In the genomic region with DNA sequence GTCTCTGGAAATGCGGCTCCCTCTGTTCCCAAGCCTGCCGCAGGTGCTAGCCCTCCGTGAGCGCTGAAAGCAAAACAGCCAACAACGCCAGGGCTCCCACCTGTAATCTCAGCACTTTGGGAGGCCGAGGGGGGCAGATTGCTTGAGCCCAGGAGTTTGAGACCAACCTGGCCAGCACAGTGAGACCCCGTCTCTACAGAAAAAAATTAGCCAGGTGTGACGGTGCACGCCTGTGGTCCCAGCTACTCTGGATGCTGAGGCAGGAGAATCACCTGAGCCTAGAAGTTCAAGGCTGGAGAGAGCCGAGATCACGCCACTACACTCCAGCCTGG, we compare ENCODE assay signal across 9 cellular contexts. TPM values are rescaled to one million over a fixed set of nuclear protein-coding genes. Genes with fewer than 3 reads are reported as not detected.
DNase-seq lines count a peak whose midpoint lies in the region; ATAC-seq and TF ChIP-seq lines count a peak whose summit lies in the region.
"Had no signal": no experiment of that assay in that cellular context is flagged by ENCODE, and none has a peak within 500 bp of the region (broad histone marks: within the 10 kb centered on the region; RNA-seq: fewer than 3 reads in every experiment).

No MANE protein-coding gene starts in this region.

- ATAC-seq in natural killer cell (no peak), naive B cell (ENCODE audit: low read depth in 2 of 2) (no peak), aorta (ENCODE audit: low FRiP score) (no peak), HG03521 (IDR thresholded peaks at IDR 0.05; ENCODE audit: unreplicated experiment) (no peak), GM18861 (IDR thresholded peaks at IDR 0.05; ENCODE audit: unreplicated experiment) (no peak), HG02588 (IDR thresholded peaks at IDR 0.05; ENCODE audit: unreplicated experiment) (no peak)
- ATAC-seq in natural killer cell treated with Interleukin-12 subunit alpha and Interleukin-12 subunit beta and Interleukin-15 and Interleukin-18, amount 100 ng/mL, for 72 hours, result no peak

- no peaks in the 10 kb centered on the region for H3K27me3 Mint-ChIP-seq in natural killer cell (ENCODE audit: low read depth in 2 of 2)
- no peaks in the 10 kb centered on the region for H3K27me3 Mint-ChIP-seq in natural killer cell treated with Interleukin-12 subunit alpha and Interleukin-12 subunit beta and Interleukin-15 and Interleukin-18, amount 100 ng/mL, for 72 hours
- no peaks in the 10 kb centered on the region for H3K27me3 Mint-ChIP-seq in naive B cell
- H3K27me3 Mint-ChIP-seq: activated naive CD8-positive, alpha-beta T cell had no signal

- peak overlapping the region; percentile 81 to 99 for H3K9ac ChIP-seq in duodenal mucosa (ENCODE audit: low read depth in 1 of 2, low read length in 2 of 2)

- H3K27ac ChIP-seq in duodenal mucosa (ENCODE audit: low read depth, low read length) (peak overlapping the region; percentile 100), aorta (ENCODE audit: low read depth in 1 of 2, low read length in 2 of 2) (peak overlapping the region; percentile 57 to 98)

- H3K4me3 ChIP-seq in duodenal mucosa (ENCODE audit: low read depth in 1 of 2, low read length in 2 of 2), result peak overlapping the region; percentile 76 to 87
- H3K4me3 ChIP-seq in aorta (ENCODE audit: low read length in 2 of 2), result no peak overlapping the region

- H3K36me3 Mint-ChIP-seq in natural killer cell (no peaks in the 10 kb centered on the region), naive B cell (no peaks in the 10 kb centered on the region)
- no peaks in the 10 kb centered on the region for H3K36me3 Mint-ChIP-seq in natural killer cell treated with Interleukin-12 subunit alpha and Interleukin-12 subunit beta and Interleukin-15 and Interleukin-18, amount 100 ng/mL, for 72 hours
- H3K36me3 Mint-ChIP-seq: activated naive CD8-positive, alpha-beta T cell had no signal

- WGBS in aorta, 2 donors, result 3 to 5% methylated on average over 11 of the region's 11 CpGs

- H3K9me3 Mint-ChIP-seq in natural killer cell, result no peaks in the 10 kb centered on the region
- H3K9me3 Mint-ChIP-seq in natural killer cell treated with Interleukin-12 subunit alpha and Interleukin-12 subunit beta and Interleukin-15 and Interleukin-18, amount 100 ng/mL, for 72 hours, result no peaks in the 10 kb centered on the region
- H3K9me3 Mint-ChIP-seq in naive B cell, result peaks cover 0 to 4% (median 0%) of the 10 kb centered on the region in 7 donors

- H3K36me3 ChIP-seq in duodenal mucosa (ENCODE audit: control insufficient read depth in 1 of 2, insufficient read depth in 2 of 2, low read length in 2 of 2), result no peaks in the 10 kb centered on the region
- H3K36me3 ChIP-seq in aorta (ENCODE audit: control insufficient read depth in 1 of 2, insufficient read depth in 2 of 2, low read length in 1 of 2), result no peaks in the 10 kb centered on the region

- H3K9me3 ChIP-seq in duodenal mucosa (ENCODE audit: control insufficient read depth in 1 of 2, low read length in 2 of 2), result no peaks in the 10 kb centered on the region
- no peaks in the 10 kb centered on the region for H3K9me3 ChIP-seq in aorta (ENCODE audit: control insufficient read depth, low read length)

- peaks cover 31 to 41% of the 10 kb centered on the region in 2 donors for H3K4me1 ChIP-seq in duodenal mucosa (ENCODE audit: control insufficient read depth in 1 of 2, insufficient read depth in 2 of 2, low read length in 2 of 2)
- H3K4me1 ChIP-seq in aorta (ENCODE audit: control insufficient read depth in 1 of 2, insufficient read depth in 2 of 2, low read length in 2 of 2), result no peaks in the 10 kb centered on the region

- no peaks in the 10 kb centered on the region for H3K27me3 ChIP-seq in duodenal mucosa (ENCODE audit: control insufficient read depth in 1 of 2, insufficient read depth in 2 of 2, low read length in 2 of 2)
- no peaks in the 10 kb centered on the region for H3K27me3 ChIP-seq in aorta (ENCODE audit: control insufficient read depth in 1 of 2, insufficient read depth in 2 of 2, low read length in 1 of 2)

- DNase-seq in natural killer cell (no peak), naive B cell (no peak), aorta (no peak)
- no peak for DNase-seq in natural killer cell treated with Interleukin-12 subunit alpha and Interleukin-12 subunit beta and Interleukin-15 and Interleukin-18, amount 100 ng/mL, for 72 hours (ENCODE audit: low spot score)

- H3K4me1 Mint-ChIP-seq in natural killer cell (peaks cover 16 to 26% of the 10 kb centered on the region in 2 donors), naive B cell (peaks cover 54 to 85% (median 75%) of the 10 kb centered on the region in 3 donors)
- H3K4me1 Mint-ChIP-seq in natural killer cell treated with Interleukin-12 subunit alpha and Interleukin-12 subunit beta and Interleukin-15 and Interleukin-18, amount 100 ng/mL, for 72 hours (ENCODE audit: low read depth in 2 of 2), result peaks cover 12% of the 10 kb centered on the region in 2 donors

- TF ChIP-seq CTCF in natural killer cell (IDR thresholded peaks at IDR 0.05), result no peak

- intact Hi-C loops in natural killer cell (cut with micrococcal nuclease) (loop anchor here (5.0 kb wide), 1 partner anchor 115 kb away; the partner anchor contains the start of gene PDE6D), aorta (cut with DNase I) (loop anchor here in 1 of 2 donors (2.0 kb wide), 2 partner anchors 40 to 54 kb away; no protein-coding TSS in a partner anchor)

- no peak overlapping the region for H3K4me3 Mint-ChIP-seq in natural killer cell
- H3K4me3 Mint-ChIP-seq in natural killer cell treated with Interleukin-12 subunit alpha and Interleukin-12 subunit beta and Interleukin-15 and Interleukin-18, amount 100 ng/mL, for 72 hours, result no peak overlapping the region
- peak overlapping the region; percentile 83 to 92 (median 87) for H3K4me3 Mint-ChIP-seq in naive B cell
- H3K4me3 Mint-ChIP-seq: activated naive CD8-positive, alpha-beta T cell had no signal

- H3K27ac Mint-ChIP-seq in natural killer cell, result peak overlapping the region; percentile 79 to 88
- peak overlapping the region in 1 of 2 donors; percentile 89 for H3K27ac Mint-ChIP-seq in natural killer cell treated with Interleukin-12 subunit alpha and Interleukin-12 subunit beta and Interleukin-15 and Interleukin-18, amount 100 ng/mL, for 72 hours
- peak overlapping the region; percentile 97 to 100 (median 98) for H3K27ac Mint-ChIP-seq in naive B cell
- H3K27ac Mint-ChIP-seq: activated naive CD8-positive, alpha-beta T cell had no signal

RNA-seq across cellular contexts. Expression of gene PTMA, which starts 41.3 kb away (rescaled TPM):
- total RNA-seq in natural killer cell (1,000 to 10,000 TPM; 1,245 to 1,643 (median 1,314) TPM), aorta (100 to 1,000 TPM; 792 to 882 TPM)
- total RNA-seq in natural killer cell treated with Interleukin-12 subunit alpha and Interleukin-12 subunit beta and Interleukin-15 and Interleukin-18, amount 100 ng/mL, for 72 hours, result 1,000 to 10,000 TPM; 1,013 to 1,764 TPM
- polyA plus RNA-seq in naive B cell (ENCODE audit: low read depth in 6 of 6) (1,000 to 10,000 TPM; 1,295 to 2,538 (median 2,137) TPM), aorta (1,000 to 10,000 TPM; 1,255 to 2,243 TPM)

Comparison
In these comparisons a context has a peak if more than half of its experiments do, and no peak if none do; other contexts are left out.
1. H3K4me3 Mint-ChIP-seq: peak in naive B cell (8 of 8); none in natural killer cell (single experiment) and natural killer cell treated with Interleukin-12 subunit alpha and Interleukin-12 subunit beta and Interleukin-15 and Interleukin-18, amount 100 ng/mL, for 72 hours (single experiment).
2. H3K4me3 ChIP-seq: peak in duodenal mucosa (2 of 2); none in aorta (0 of 2).